24 cellular contexts compared by ENCODE assay signal in genomic region chr22:28892175-28892731, GRCh38. TPM values are rescaled to one million over a fixed set of nuclear protein-coding genes. Genes with fewer than 3 reads are reported as not detected.
DNase-seq lines count a peak whose midpoint lies in the region; ATAC-seq, FAIRE-seq and TF ChIP-seq lines count a peak whose summit lies in the region.
"Had no signal": no experiment of that assay in that cellular context is flagged by ENCODE, and none has a peak within 500 bp of the region (broad histone marks: within the 10 kb centered on the region; RNA-seq: fewer than 3 reads in every experiment).

No MANE protein-coding gene starts in this region.

- H3K4me3 ChIP-seq in HEK293 (ENCODE audit: low read depth, low read length) = no peak overlapping the region
- peak overlapping the region; percentile 1 for H3K4me3 ChIP-seq in Loucy (ENCODE audit: low read length, poor library complexity, severe bottlenecking)
- H3K4me3 ChIP-seq in SK-N-SH (ENCODE audit: low read depth in 2 of 2, low read length in 1 of 2) = no peak overlapping the region
- H3K4me3 ChIP-seq: body of pancreas, dorsolateral prefrontal cortex, heart right ventricle, spleen had no signal

- H3K9ac ChIP-seq in Loucy (ENCODE audit: low read depth, low read length, poor library complexity, severe bottlenecking) (peak overlapping the region; percentile 2), SK-N-SH (no peak overlapping the region)
- H3K9ac ChIP-seq: parathyroid adenoma had no signal

- no peak overlapping the region for H3K4me3 Mint-ChIP-seq in nephron progenitor cell
- H3K4me3 Mint-ChIP-seq: activated naive CD4-positive, alpha-beta T cell treated with anti-CD3 and anti-CD28 coated beads, Interleukin-2, amount 10 ng/mL, durations not matched to agents 7 days and 5 days; stimulated activated effector memory CD8-positive, alpha-beta T cell treated with anti-CD3 and anti-CD28 coated beads, Interleukin-12 subunit alpha, Interleukin-12 subunit beta, amount 100 ng/mL, for 72 hours; type B pancreatic cell had no signal

- no peaks in the 10 kb centered on the region for H3K27me3 Mint-ChIP-seq in nephron progenitor cell (ENCODE audit: low read depth, poor library complexity)
- H3K27me3 Mint-ChIP-seq: type B pancreatic cell had no signal

- peaks cover 66% of the 10 kb centered on the region for H3K4me1 Mint-ChIP-seq in nephron progenitor cell
- H3K4me1 Mint-ChIP-seq: stimulated activated effector memory CD8-positive, alpha-beta T cell treated with anti-CD3 and anti-CD28 coated beads, Interleukin-12 subunit alpha, Interleukin-12 subunit beta, amount 100 ng/mL, for 72 hours had no signal

- H3K4me2 ChIP-seq in Loucy (ENCODE audit: low read depth, low read length, poor library complexity, severe bottlenecking) (peak overlapping the region; percentile 47), SK-N-SH (no peak overlapping the region)

- peak; percentile 45 for FAIRE-seq in endometrium (lab: Jason Lieb, UNC)
- FAIRE-seq: H54, kidney had no signal

- no peaks in the 10 kb centered on the region for H3F3A ChIP-seq in Loucy (ENCODE audit: low read depth)
- H3F3A ChIP-seq in SK-N-SH (replicated peaks; ENCODE audit: insufficient read depth) = no peaks in the 10 kb centered on the region

- H2AFZ ChIP-seq in Loucy (ENCODE audit: low read length) (no peak overlapping the region), SK-N-SH (ENCODE audit: low read depth) (no peak overlapping the region)
- H2AFZ ChIP-seq: parathyroid adenoma had no signal

- H3K36me3 ChIP-seq in HEK293 (ENCODE audit: control insufficient read depth in 2 of 2, insufficient read depth in 1 of 2, low read length in 2 of 2) (no peaks in the 10 kb centered on the region), Loucy (ENCODE audit: insufficient read depth, low read length) (no peaks in the 10 kb centered on the region), SK-N-SH (replicated peaks in 1 of 2; ENCODE audit: control insufficient read depth in 1 of 2, insufficient read depth in 2 of 2, low read length in 1 of 2) (no peaks in the 10 kb centered on the region)
- H3K36me3 ChIP-seq: BE2C, heart right ventricle, spleen had no signal

- TF ChIP-seq CTCF in HEK293 (tag by site-specific recombination; IDR thresholded peaks at IDR 0.05) (no peak), Loucy (conservative IDR thresholded peaks at IDR 0.05; ENCODE audit: low read length) (no peak), nephron progenitor cell (IDR thresholded peaks at IDR 0.05) (no peak), SK-N-SH (IDR thresholded peaks at IDR 0.05) (no peak)

- no peak for DNase-seq in nephron progenitor cell
- no peak for DNase-seq in SK-N-SH
- DNase-seq in retina = no peak
- DNase-seq: activated CD8-positive, alpha-beta memory T cell treated with anti-CD3 and anti-CD28 coated beads, Interleukin-2, amount 50 U/mL, for 4 hours; activated naive CD4-positive, alpha-beta T cell treated with anti-CD3 and anti-CD28 coated beads, Interleukin-2, amount 10 ng/mL, durations not matched to agents 7 days and 5 days; BE2C; dorsolateral prefrontal cortex; heart right ventricle; kidney; NCI-H1105 treated with DMSO at 0.1 percent for 48 hours; NCI-H226; SIG-M5; spleen; T-helper 2 cell had no signal

- no peaks in the 10 kb centered on the region for H3K36me3 Mint-ChIP-seq in nephron progenitor cell (ENCODE audit: low read depth)
- H3K36me3 Mint-ChIP-seq: activated naive CD4-positive, alpha-beta T cell treated with anti-CD3 and anti-CD28 coated beads, Interleukin-2, amount 10 ng/mL, durations not matched to agents 7 days and 5 days; stimulated activated effector memory CD8-positive, alpha-beta T cell treated with anti-CD3 and anti-CD28 coated beads, Interleukin-12 subunit alpha, Interleukin-12 subunit beta, amount 100 ng/mL, for 72 hours had no signal

- peaks cover 91% of the 10 kb centered on the region for H3K79me2 ChIP-seq in Loucy (ENCODE audit: insufficient read depth, low read length)
- peaks cover 77% of the 10 kb centered on the region for H3K79me2 ChIP-seq in SK-N-SH (ENCODE audit: insufficient read depth)

- no peaks in the 10 kb centered on the region for H3K9me3 ChIP-seq in HEK293 (ENCODE audit: control insufficient read depth, insufficient read depth, low read depth, low read length)
- H3K9me3 ChIP-seq in Loucy (ENCODE audit: insufficient read depth, low read depth, low read length) = no peaks in the 10 kb centered on the region
- H3K9me3 ChIP-seq in SK-N-SH = no peaks in the 10 kb centered on the region
- H3K9me3 ChIP-seq: BE2C, body of pancreas, heart right ventricle, spleen had no signal

- no peaks in the 10 kb centered on the region for H3K27me3 ChIP-seq in Loucy (ENCODE audit: insufficient read depth, low read length, poor library complexity, severe bottlenecking)
- no peaks in the 10 kb centered on the region for H3K27me3 ChIP-seq in SK-N-SH (ENCODE audit: insufficient read depth)
- H3K27me3 ChIP-seq: BE2C, body of pancreas, dorsolateral prefrontal cortex, heart right ventricle, spleen had no signal

- POLR2A ChIA-PET in HEK293 (lab: Yijun Ruan, JAX) (no interaction called here), SK-N-SH (lab: Yijun Ruan, JAX) (interaction anchor here (0.6 to 0.8 kb wide), 2 partner anchors 13 to 45 kb away, joined by 3 read pairs; no protein-coding TSS in a partner anchor)

- WGBS in SK-N-SH (ENCODE audit: low lambda C conversion rate) = 97% methylated on average over 5 of the region's 5 CpGs

- no peaks in the 10 kb centered on the region for H3K9me2 ChIP-seq in Loucy (replicated peaks; ENCODE audit: low read depth, low read length)
- no peaks in the 10 kb centered on the region for H3K9me2 ChIP-seq in SK-N-SH

- peaks cover 6% of the 10 kb centered on the region; the same call in 1 of the 2 replicates for H3K4me1 ChIP-seq in HEK293 (ENCODE audit: control insufficient read depth, insufficient read depth, low read length)
- H3K4me1 ChIP-seq in Loucy (ENCODE audit: insufficient read depth, low read length, poor library complexity, severe bottlenecking) = peaks cover 59% of the 10 kb centered on the region
- peaks cover 0 to 11% of the 10 kb centered on the region in 2 experiments; a peak in 2 of 4 replicates for H3K4me1 ChIP-seq in SK-N-SH (ENCODE audit: control insufficient read depth in 1 of 2, insufficient read depth in 2 of 2, low read depth in 1 of 2, low read length in 1 of 2)
- H3K4me1 ChIP-seq: parathyroid adenoma had no signal

- H3K27ac ChIP-seq in HEK293 (ENCODE audit: extremely low read depth, low read depth, low read length) (no peak overlapping the region), SK-N-SH (ENCODE audit: low read depth in 2 of 2, low read length in 1 of 2) (no peak overlapping the region)
- H3K27ac ChIP-seq: body of pancreas, parathyroid adenoma, spleen had no signal

- no peak for TF ChIP-seq RAD21 in SK-N-SH (IDR thresholded peaks at IDR 0.05; ENCODE audit: low read length)

- ATAC-seq in HG03135 (IDR thresholded peaks at IDR 0.05; ENCODE audit: unreplicated experiment) = no peak
- ATAC-seq in HG03460 (IDR thresholded peaks at IDR 0.05; ENCODE audit: unreplicated experiment) = no peak
- ATAC-seq: body of pancreas; stimulated activated effector memory CD8-positive, alpha-beta T cell treated with anti-CD3 and anti-CD28 coated beads, Interleukin-12 subunit alpha, Interleukin-12 subunit beta, amount 100 ng/mL, for 72 hours had no signal

- H3K9me3 Mint-ChIP-seq in nephron progenitor cell = no peaks in the 10 kb centered on the region
- H3K9me3 Mint-ChIP-seq: activated naive CD4-positive, alpha-beta T cell treated with anti-CD3 and anti-CD28 coated beads, Interleukin-2, amount 10 ng/mL, durations not matched to agents 7 days and 5 days; stimulated activated effector memory CD8-positive, alpha-beta T cell treated with anti-CD3 and anti-CD28 coated beads, Interleukin-12 subunit alpha, Interleukin-12 subunit beta, amount 100 ng/mL, for 72 hours; type B pancreatic cell had no signal

- peak overlapping the region; percentile 90 for H3K27ac Mint-ChIP-seq in nephron progenitor cell
- H3K27ac Mint-ChIP-seq: activated naive CD4-positive, alpha-beta T cell treated with anti-CD3 and anti-CD28 coated beads, Interleukin-2, amount 10 ng/mL, durations not matched to agents 7 days and 5 days; stimulated activated effector memory CD8-positive, alpha-beta T cell treated with anti-CD3 and anti-CD28 coated beads, Interleukin-12 subunit alpha, Interleukin-12 subunit beta, amount 100 ng/mL, for 72 hours had no signal

- H4K20me1 ChIP-seq in Loucy (ENCODE audit: insufficient read depth, low read length, poor library complexity, severe bottlenecking) (peaks cover 37% of the 10 kb centered on the region), SK-N-SH (ENCODE audit: insufficient read depth) (peaks cover 32% of the 10 kb centered on the region)

- no peak for TF ChIP-seq EP300 in SK-N-SH (IDR thresholded peaks at IDR 0.05; ENCODE audit: borderline replicate concordance in 1 of 2, low read depth in 1 of 2, low read length in 1 of 2)

- CTCF ChIA-PET in HEK293 (lab: Yijun Ruan, JAX) (interaction anchor here (0.6 to 1.8 kb wide), 5 partner anchors 27 to 844 kb away, joined by 3 to 5 read pairs (median 3); no protein-coding TSS in a partner anchor), SK-N-SH (lab: Yijun Ruan, JAX) (interaction anchor here (0.8 to 1.1 kb wide), 3 partner anchors 9 to 148 kb away, joined by 3 read pairs; no protein-coding TSS in a partner anchor)

TF ChIP-seq in HEK293, 187 proteins besides CTCF, POLR2A, EP300 and RAD21 (continues in another document):
- no peak for TF ChIP-seq ZNF701 (tag by site-specific recombination; IDR thresholded peaks at IDR 0.05)
- no peak for TF ChIP-seq BCL11A (tag by site-specific recombination; IDR thresholded peaks at IDR 0.05; ENCODE audit: low read depth)
- TF ChIP-seq TCF7L2 (IDR thresholded peaks at IDR 0.05; ENCODE audit: borderline replicate concordance, low read depth, low read length) = peak; percentile 76
- 0 out of 2 replicates have a peak, but pooled peaks have one; percentile 36 for TF ChIP-seq OSR2 (tag by site-specific recombination; IDR thresholded peaks at IDR 0.05)

TF ChIP-seq in SK-N-SH, 30 proteins besides CTCF, POLR2A, EP300 and RAD21 (continues in another document):
- TF ChIP-seq MAX (IDR thresholded peaks at IDR 0.05; ENCODE audit: low read depth) (no peak), FOXJ3 (CRISPR knock-in tag; IDR thresholded peaks at IDR 0.05) (no peak), YY1 (IDR thresholded peaks at IDR 0.05; ENCODE audit: low read depth) (no peak), SIN3A (IDR thresholded peaks at IDR 0.05; ENCODE audit: borderline replicate concordance, low read depth, low read length) (no peak)

RNA-seq across cellular contexts. Expression of gene ZNRF3, which starts 8.9 kb away (rescaled TPM):
- 2.9 and 4.2 TPM in 2 replicates for polyA plus RNA-seq in SK-N-SH (2012; rRNA removed)
- polyA plus RNA-seq in SK-N-SH (2012; cell fraction: cytosol; rRNA removed) = 3.2 and 3.9 TPM in 2 replicates
- polyA plus RNA-seq in SK-N-SH (2012; cell fraction: nucleus; rRNA removed) = 4.7 and 4.8 TPM in 2 replicates
